11 cellular contexts compared by ENCODE assay signal in genomic region chr18:74252032-74252380, GRCh38. TPM values are rescaled to one million over a fixed set of nuclear protein-coding genes. Genes with fewer than 3 reads are reported as not detected.
A peak's percentile ranks its signal among the peaks of the same experiment; 100 is the strongest.
DNase-seq lines count a peak whose midpoint lies in the region; ATAC-seq, FAIRE-seq and TF ChIP-seq lines count a peak whose summit lies in the region.
"Had no signal": no experiment of that assay in that cellular context is flagged by ENCODE, and none has a peak within 500 bp of the region (broad histone marks: within the 10 kb centered on the region; RNA-seq: fewer than 3 reads in every experiment).

No MANE protein-coding gene starts in this region.

- no peaks in the 10 kb centered on the region for H4K20me1 ChIP-seq in SK-N-SH (ENCODE audit: insufficient read depth)
- H4K20me1 ChIP-seq in fibroblast of lung (ENCODE audit: control insufficient read depth, extremely low read depth, insufficient read depth, low read length): no peaks in the 10 kb centered on the region

- H3K79me2 ChIP-seq in SK-N-SH (ENCODE audit: insufficient read depth) (no peaks in the 10 kb centered on the region), fibroblast of lung (ENCODE audit: control insufficient read depth, insufficient read depth, low read length) (no peaks in the 10 kb centered on the region)

- no peaks in the 10 kb centered on the region for H3F3A ChIP-seq in SK-N-SH (replicated peaks; ENCODE audit: insufficient read depth)

- ATAC-seq in SK-N-SH treated with all-trans-retinoic acid at 6 μM for 48 hours (peak; percentile 43; the same call in 2 of the 3 replicates), HG03045 (IDR thresholded peaks at IDR 0.05; ENCODE audit: unreplicated experiment) (no peak), GM19351 (IDR thresholded peaks at IDR 0.05; ENCODE audit: unreplicated experiment) (no peak)

- H3K4me1 ChIP-seq in SK-N-SH (ENCODE audit: control insufficient read depth in 1 of 2, insufficient read depth in 2 of 2, low read depth in 1 of 2, low read length in 1 of 2) (peaks cover 6 to 18% of the 10 kb centered on the region in 2 experiments; a peak in 3 of 4 replicates), fibroblast of lung (ENCODE audit: control insufficient read depth, extremely low read depth, insufficient read depth, low read length) (peaks cover 4% of the 10 kb centered on the region), small intestine (ENCODE audit: control insufficient read depth in 2 of 2, insufficient read depth in 1 of 2, low read depth in 1 of 2, low read length in 1 of 2) (peaks cover 2 to 4% of the 10 kb centered on the region in 2 donors)

- DNase-seq in SK-N-SH: no peak
- peak; percentile 10 for DNase-seq in NOMO-1 treated with dmso at 0.1 percent for 144 hours (lab: John Stamatoyannopoulos, UW; ENCODE audit: unreplicated experiment)
- DNase-seq in fibroblast of lung (ENCODE audit: low read depth in 2 of 2): peak; percentile 45 to 72
- peak; percentile 54 for DNase-seq in small intestine
- DNase-seq in anterior cingulate cortex (lab: John Stamatoyannopoulos, UW): no peak
- DNase-seq: 8988T; activated naive CD4-positive, alpha-beta T cell had no signal

- H3K27ac ChIP-seq in SK-N-SH (ENCODE audit: low read depth in 2 of 2, low read length in 1 of 2): peak overlapping the region in 1 of 2 experiments; percentile 39; a peak in 1 of 4 replicates
- H3K27ac ChIP-seq in fibroblast of lung (ENCODE audit: insufficient read depth, low read length): no peak overlapping the region
- H3K27ac ChIP-seq in small intestine (ENCODE audit: low read depth in 1 of 2, low read length in 1 of 2): peak overlapping the region in 1 of 2 donors; percentile 15

- no peaks in the 10 kb centered on the region for H3K9me2 ChIP-seq in SK-N-SH

- WGBS in SK-N-SH (ENCODE audit: low lambda C conversion rate): 91% methylated on average over 4 of the region's 4 CpGs
- WGBS in small intestine, 3 donors: 37 to 50% (median 47%) methylated on average over 4 of the region's 4 CpGs

- no peaks in the 10 kb centered on the region for H3K9me3 ChIP-seq in SK-N-SH
- no peaks in the 10 kb centered on the region for H3K9me3 ChIP-seq in fibroblast of lung (ENCODE audit: control insufficient read depth, insufficient read depth, low read depth, low read length)
- no peaks in the 10 kb centered on the region for H3K9me3 ChIP-seq in small intestine (ENCODE audit: control insufficient read depth, low read depth)

- H3K9ac ChIP-seq in SK-N-SH: no peak overlapping the region
- no peak overlapping the region for H3K9ac ChIP-seq in fibroblast of lung (ENCODE audit: insufficient read depth, low read length)

- H2AFZ ChIP-seq in SK-N-SH (ENCODE audit: low read depth) (no peak overlapping the region), fibroblast of lung (ENCODE audit: low read length) (no peak overlapping the region)

- no peak for FAIRE-seq in small intestine (lab: Jason Lieb, UNC)
- FAIRE-seq: urothelium cell line had no signal

- no peak overlapping the region for H3K4me3 ChIP-seq in SK-N-SH (ENCODE audit: low read depth in 2 of 2, low read length in 1 of 2)
- no peak overlapping the region for H3K4me3 ChIP-seq in fibroblast of lung (replicated peaks in 1 of 4; ENCODE audit: control extremely low read depth in 1 of 4, insufficient read depth in 1 of 4, low read depth in 3 of 4, low read length in 4 of 4)
- H3K4me3 ChIP-seq in small intestine (ENCODE audit: low read depth in 1 of 2, low read length in 2 of 2): no peak overlapping the region

- POLR2A ChIA-PET in SK-N-SH (lab: Yijun Ruan, JAX): no interaction called here

- H3K27me3 ChIP-seq in SK-N-SH (ENCODE audit: insufficient read depth): no peaks in the 10 kb centered on the region
- H3K27me3 ChIP-seq in fibroblast of lung (ENCODE audit: control insufficient read depth, insufficient read depth, low read length): no peaks in the 10 kb centered on the region
- no peaks in the 10 kb centered on the region for H3K27me3 ChIP-seq in small intestine (ENCODE audit: control insufficient read depth in 2 of 2, insufficient read depth in 2 of 2, low read length in 2 of 2)

- TF ChIP-seq CTCF in SK-N-SH (IDR thresholded peaks at IDR 0.05) (no peak), fibroblast of lung (conservative IDR thresholded peaks at IDR 0.05 in 1 of 2, IDR thresholded peaks at IDR 0.05 in 1 of 2; ENCODE audit: low read depth in 1 of 2, low read length in 2 of 2) (no peak)

- no peak for TF ChIP-seq RAD21 in SK-N-SH (IDR thresholded peaks at IDR 0.05; ENCODE audit: low read length)

- H3K4me2 ChIP-seq in SK-N-SH (no peak overlapping the region), fibroblast of lung (ENCODE audit: extremely low read depth, insufficient read depth, low read length) (no peak overlapping the region)

- no peaks in the 10 kb centered on the region for H3K36me3 ChIP-seq in SK-N-SH (replicated peaks in 1 of 2; ENCODE audit: control insufficient read depth in 1 of 2, insufficient read depth in 2 of 2, low read length in 1 of 2)
- no peaks in the 10 kb centered on the region for H3K36me3 ChIP-seq in fibroblast of lung (ENCODE audit: control insufficient read depth, insufficient read depth, low read length)
- H3K36me3 ChIP-seq in small intestine (ENCODE audit: control insufficient read depth in 2 of 2, insufficient read depth in 2 of 2, low read length in 2 of 2): peaks cover 2 to 6% of the 10 kb centered on the region in 2 donors

- CTCF ChIA-PET in SK-N-SH (lab: Yijun Ruan, JAX): interaction anchor here (0.6 to 2.2 kb wide), 3 partner anchors 46 to 90 kb away, joined by 3 to 9 read pairs (median 4); no protein-coding TSS in a partner anchor

- TF ChIP-seq EP300 in SK-N-SH (IDR thresholded peaks at IDR 0.05; ENCODE audit: borderline replicate concordance in 1 of 2, low read depth in 1 of 2, low read length in 1 of 2): no peak

TF ChIP-seq in SK-N-SH treated with all-trans-retinoic acid at 6 μM for 48 hours, 23 proteins besides CTCF, POLR2A, EP300 and RAD21 (continues in another document):
- no peak for TF ChIP-seq TSHZ2 (CRISPR knock-in tag; IDR thresholded peaks at IDR 0.05)

TF ChIP-seq in SK-N-SH, 30 proteins besides CTCF, POLR2A, EP300 and RAD21 (continues in another document):
- TF ChIP-seq CHD2 (IDR thresholded peaks at IDR 0.05; ENCODE audit: low read length, partially characterized antibody) (no peak), SIN3A (IDR thresholded peaks at IDR 0.05; ENCODE audit: borderline replicate concordance, low read depth, low read length) (no peak), REST (IDR thresholded peaks at IDR 0.05; ENCODE audit: low read depth, low read length) (no peak), FOXM1 (IDR thresholded peaks at IDR 0.05; ENCODE audit: low read depth) (no peak), POLR2AphosphoS5 (IDR thresholded peaks at IDR 0.05; ENCODE audit: low read depth, low read length) (no peak), GABPA (IDR thresholded peaks at IDR 0.05; ENCODE audit: low read depth) (no peak), NRF1 (IDR thresholded peaks at IDR 0.05; ENCODE audit: low read depth, low read length) (no peak), TEAD4 (IDR thresholded peaks at IDR 0.05; ENCODE audit: borderline replicate concordance, insufficient read depth) (no peak), IRF3 (IDR thresholded peaks at IDR 0.05; ENCODE audit: low read depth, low read length) (no peak), MAX (IDR thresholded peaks at IDR 0.05; ENCODE audit: low read depth) (no peak)

RNA-seq across cellular contexts. Expression of gene CYB5A, which starts 39.8 kb away (rescaled TPM):
- polyA plus RNA-seq in SK-N-SH (2012; rRNA removed) (39.0 and 42.1 TPM in 2 replicates), fibroblast of lung (111 and 150 TPM in 2 replicates), small intestine (1,000 to 10,000 TPM in 1 of 3 donors, 100 to 1,000 TPM in 2; 373 to 1,144 (median 757) TPM)
- polyA plus RNA-seq in SK-N-SH (2012; cell fraction: cytosol; rRNA removed): 37.2 and 43.2 TPM in 2 replicates
- polyA plus RNA-seq in SK-N-SH (2012; cell fraction: nucleus; rRNA removed): 10.5 and 19.3 TPM in 2 replicates
- 63.4 and 113 TPM in 2 replicates for total RNA-seq in fibroblast of lung
- 82.3 and 110 TPM in 2 replicates for polyA plus RNA-seq in fibroblast of lung (2012)
- 12.0 and 13.7 TPM in 2 replicates for polyA minus RNA-seq in fibroblast of lung (ENCODE audit: low replicate concordance)

Comparison
In these comparisons a context has a peak if more than half of its experiments do, and no peak if none do; other contexts are left out.
1. DNase-seq: peak in NOMO-1 treated with dmso at 0.1 percent for 144 hours (single experiment), fibroblast of lung (2 of 2) and small intestine (single experiment); none in SK-N-SH (single experiment) and anterior cingulate cortex (0 of 58).